Comparison of ENCODE assay signal across 9 cellular contexts in the genomic region with DNA sequence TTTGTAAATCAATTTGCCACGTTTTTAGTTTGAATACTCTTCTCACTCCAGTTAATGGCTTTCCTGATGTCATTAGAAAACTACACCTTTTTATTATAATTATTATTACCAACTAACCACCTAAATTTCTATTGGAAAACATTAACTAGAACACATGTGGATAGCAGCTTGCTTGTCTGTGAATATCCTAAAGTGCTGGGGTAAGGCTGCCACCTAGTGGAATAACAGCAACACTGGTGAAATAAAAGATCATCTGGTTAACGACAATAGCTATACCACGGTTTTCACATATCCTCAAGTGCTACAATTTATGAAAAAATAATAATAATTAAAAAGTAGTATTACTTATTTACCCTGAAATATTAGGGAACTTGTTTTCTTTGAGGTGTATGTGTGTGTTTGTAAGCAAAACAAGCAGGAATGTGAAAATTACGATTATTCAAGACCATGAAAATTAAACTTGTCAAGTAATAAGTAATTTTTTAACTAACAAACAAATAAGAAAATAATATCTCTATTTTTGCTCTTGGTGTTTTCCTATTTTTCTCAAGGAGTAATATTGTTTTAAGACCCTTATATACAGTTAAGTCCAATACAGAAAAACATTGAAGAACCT.
DNase-seq lines count a peak whose midpoint lies in the region; ATAC-seq, FAIRE-seq and TF ChIP-seq lines count a peak whose summit lies in the region.
"Had no signal": no experiment of that assay in that cellular context is flagged by ENCODE, and none has a peak within 500 bp of the region (broad histone marks: within the 10 kb centered on the region; RNA-seq: fewer than 3 reads in every experiment).

No MANE protein-coding gene starts in this region.

- ATAC-seq in GM21390 (IDR thresholded peaks at IDR 0.05; ENCODE audit: unreplicated experiment): peak; percentile 93
- ATAC-seq in HG03565 (IDR thresholded peaks at IDR 0.05; ENCODE audit: unreplicated experiment): peak; percentile 98

- no peaks in the 10 kb centered on the region for H3K4me1 Mint-ChIP-seq in astrocyte (ENCODE audit: low read depth, unreplicated experiment)

- no peaks in the 10 kb centered on the region for H3K36me3 Mint-ChIP-seq in astrocyte (ENCODE audit: low read depth, unreplicated experiment)

- H2AFZ ChIP-seq in astrocyte (ENCODE audit: low read depth, low read length) (no peak overlapping the region), hepatocyte (no peak overlapping the region)

- H4K20me1 ChIP-seq in astrocyte (ENCODE audit: insufficient read depth, low read length) (no peaks in the 10 kb centered on the region), hepatocyte (ENCODE audit: insufficient read depth, poor library complexity, severe bottlenecking) (no peaks in the 10 kb centered on the region)

- no peaks in the 10 kb centered on the region for H3K79me2 ChIP-seq in astrocyte (ENCODE audit: insufficient read depth, low read length)
- no peaks in the 10 kb centered on the region for H3K79me2 ChIP-seq in hepatocyte

- no peak overlapping the region for H3K27ac ChIP-seq in astrocyte (ENCODE audit: low read depth, low read length)
- no peak overlapping the region for H3K27ac ChIP-seq in hepatocyte
- H3K27ac ChIP-seq: epithelial cell of prostate had no signal

- TF ChIP-seq CTCF in astrocyte (IDR thresholded peaks at IDR 0.05; ENCODE audit: insufficient read depth, low read depth, low read length): peak; percentile 92
- peak; percentile 88 for TF ChIP-seq CTCF in hepatocyte (IDR thresholded peaks at IDR 0.05; ENCODE audit: poor library complexity)

- no peaks in the 10 kb centered on the region for H3K36me3 ChIP-seq in astrocyte (ENCODE audit: insufficient read depth, low read length)
- H3K36me3 ChIP-seq in hepatocyte (replicated peaks; ENCODE audit: insufficient read depth, low read depth): no peaks in the 10 kb centered on the region

- H3K9me3 ChIP-seq in astrocyte (ENCODE audit: insufficient read depth, low read depth, low read length) (no peaks in the 10 kb centered on the region), hepatocyte (ENCODE audit: low read depth) (no peaks in the 10 kb centered on the region)

- H3K4me1 ChIP-seq in astrocyte (ENCODE audit: insufficient read depth, low read length) (no peaks in the 10 kb centered on the region), hepatocyte (ENCODE audit: insufficient read depth) (no peaks in the 10 kb centered on the region)

- DNase-seq in DMS79 treated with DMSO at 0.1 percent for 48 hours (lab: John Stamatoyannopoulos, UW) (peak; percentile 23), DMS79 (lab: John Stamatoyannopoulos, UW) (no peak), NCI-H526 (lab: John Stamatoyannopoulos, UW) (peak; percentile 26 to 56), astrocyte (ENCODE audit: low read depth) (peak; percentile 31), hepatocyte (ENCODE audit: low spot score) (peak; percentile 76), smooth muscle cell of the brain vasculature (ENCODE audit: low read depth, low spot score) (peak; percentile 4)

- no peak overlapping the region for H3K27ac Mint-ChIP-seq in astrocyte (ENCODE audit: unreplicated experiment)

- no peaks in the 10 kb centered on the region for H3K9me3 Mint-ChIP-seq in astrocyte (ENCODE audit: unreplicated experiment)

- no peak for FAIRE-seq in astrocyte (lab: Jason Lieb, UNC)

- no peak overlapping the region for H3K4me3 Mint-ChIP-seq in astrocyte (ENCODE audit: unreplicated experiment)

- no peaks in the 10 kb centered on the region for H3K27me3 ChIP-seq in astrocyte (ENCODE audit: insufficient read depth, low read length)
- no peaks in the 10 kb centered on the region for H3K27me3 ChIP-seq in hepatocyte

- 18% methylated on average over 4 of the region's 4 CpGs for WGBS in hepatocyte (ENCODE audit: low lambda C conversion rate, missing lambda C conversion rate)

- H3K4me2 ChIP-seq in astrocyte (ENCODE audit: low read length) (no peak overlapping the region), hepatocyte (no peak overlapping the region)

- no peaks in the 10 kb centered on the region for H3K9me2 ChIP-seq in hepatocyte (replicated peaks; ENCODE audit: insufficient read depth)

- no peak overlapping the region for H3K4me3 ChIP-seq in astrocyte (ENCODE audit: insufficient read depth, low read depth, low read length)
- H3K4me3 ChIP-seq in hepatocyte: no peak overlapping the region

- H3K9ac ChIP-seq in astrocyte (ENCODE audit: low read length): no peak overlapping the region

- no peaks in the 10 kb centered on the region for H3K27me3 Mint-ChIP-seq in astrocyte (ENCODE audit: low read depth, unreplicated experiment)
